ENCODE assay signal across 13 cellular contexts in genomic region chr2:45826889-45827635, GRCh38.
DNase-seq lines count a peak whose midpoint lies in the region; ATAC-seq and TF ChIP-seq lines count a peak whose summit lies in the region.
"Had no signal": no experiment of that assay in that cellular context is flagged by ENCODE, and none has a peak within 500 bp of the region (broad histone marks: within the 10 kb centered on the region; RNA-seq: fewer than 3 reads in every experiment).

No MANE protein-coding gene starts in this region.

- H3K27ac ChIP-seq in muscle layer of duodenum (ENCODE audit: low read length) (peak overlapping the region; percentile 53), PC-9 (no peak overlapping the region)
- H3K27ac ChIP-seq: A549 had no signal

- H3K4me1 ChIP-seq in muscle layer of duodenum (ENCODE audit: control insufficient read depth in 1 of 2, insufficient read depth in 2 of 2, low read length in 2 of 2) (peaks cover 4 to 22% of the 10 kb centered on the region in 2 donors), PC-9 (replicated peaks; ENCODE audit: insufficient read depth) (peaks cover 12% of the 10 kb centered on the region)

- DNase-seq in ACHN = peak; percentile 52
- peak; percentile 87 for DNase-seq in LHCN-M2 (ENCODE audit: low read depth)
- peak; percentile 41 for DNase-seq in epidermal melanocyte (ENCODE audit: insufficient read length, low spot score)
- DNase-seq in activated CD4-positive, alpha-beta T cell treated with anti-CD3 and anti-CD28 coated beads for 48 hours = no peak
- DNase-seq in PC-9 = no peak
- DNase-seq in RPMI8226 = no peak
- DNase-seq: activated CD4-positive, CD25-positive, alpha-beta regulatory T cell treated with anti-CD3 and anti-CD28 coated beads, Interleukin-2, amount 50 U/mL, for 72 hours; activated naive CD4-positive, alpha-beta T cell treated with anti-CD3 and anti-CD28 coated beads for 36 hours; effector memory CD4-positive, alpha-beta T cell; NCI-H146 had no signal

- intact Hi-C loops in PC-9 (cut with micrococcal nuclease; ENCODE audit: unreplicated experiment) = no loop called here

- peaks cover 29% of the 10 kb centered on the region for H3K79me2 ChIP-seq in PC-9 (ENCODE audit: low read depth)

- H3K27me3 ChIP-seq in muscle layer of duodenum (ENCODE audit: low read depth, low read length) (no peaks in the 10 kb centered on the region), PC-9 (ENCODE audit: insufficient read depth, low read depth) (no peaks in the 10 kb centered on the region)

- no peaks in the 10 kb centered on the region for H3K36me3 ChIP-seq in muscle layer of duodenum (ENCODE audit: control insufficient read depth in 1 of 2, insufficient read depth in 2 of 2, low read length in 2 of 2)
- no peaks in the 10 kb centered on the region for H3K36me3 ChIP-seq in PC-9 (ENCODE audit: low read depth)

- TF ChIP-seq CTCF in PC-9 (conservative IDR thresholded peaks at IDR 0.05) = no peak

- H3K9me3 ChIP-seq in muscle layer of duodenum (ENCODE audit: control insufficient read depth in 1 of 2, low read length in 2 of 2) = peaks cover 0 to 4% of the 10 kb centered on the region in 2 donors
- peaks cover 12% of the 10 kb centered on the region for H3K9me3 ChIP-seq in PC-9 (ENCODE audit: insufficient read depth, low read depth)

- H3K4me3 ChIP-seq in muscle layer of duodenum (ENCODE audit: low read depth in 1 of 2, low read length in 2 of 2) = no peak overlapping the region
- no peak overlapping the region for H3K4me3 ChIP-seq in PC-9
- H3K4me3 ChIP-seq: A549 had no signal

- no peak for ATAC-seq in HG03520 (IDR thresholded peaks at IDR 0.05; ENCODE audit: unreplicated experiment)
- ATAC-seq: A549 had no signal

- CTCF ChIA-PET in PC-9 (lab: Charles Lee) = no interaction called here

- POLR2A ChIA-PET in PC-9 (lab: Charles Lee; ENCODE audit: unreplicated experiment) = no interaction called here

- H3K9me2 ChIP-seq in PC-9 (ENCODE audit: insufficient read depth) = no peaks in the 10 kb centered on the region

- in situ Hi-C loops in ACHN (cut with HindIII; ENCODE audit: low pct_ligation_motif_present, low pct_unique_long_range_greater_than_20kb, low sequenced_read_pairs) = no loop called here

- H3K4me2 ChIP-seq in PC-9 = no peak overlapping the region
- H3K4me2 ChIP-seq: A549 had no signal

- H4K20me1 ChIP-seq in PC-9 (ENCODE audit: insufficient read depth) = peaks cover 15% of the 10 kb centered on the region; the same call in 1 of the 2 replicates

- H2AFZ ChIP-seq in PC-9 = no peak overlapping the region

- peaks cover 11% of the 10 kb centered on the region; the same call in 1 of the 2 replicates for H3F3A ChIP-seq in PC-9 (ENCODE audit: insufficient read depth, low read depth)

- BruUV-seq in PC-9 (replicated peaks; lab: Mats Ljungman, UMichigan) = no TSS peak

Comparison
In these comparisons a context has a peak if more than half of its experiments do, and no peak if none do; other contexts are left out.
1. DNase-seq: peak in ACHN (single experiment), LHCN-M2 (single experiment) and epidermal melanocyte (single experiment); none in activated CD4-positive, alpha-beta T cell treated with anti-CD3 and anti-CD28 coated beads for 48 hours (single experiment), PC-9 (0 of 2) and RPMI8226 (single experiment).